Comparison of ENCODE assay signal across 25 cellular contexts in genomic region chr15:57606816-57607215, GRCh38. TPM values are rescaled to one million over a fixed set of nuclear protein-coding genes. Genes with fewer than 3 reads are reported as not detected.
A peak's percentile ranks its signal among the peaks of the same experiment; 100 is the strongest.
DNase-seq lines count a peak whose midpoint lies in the region; ATAC-seq, FAIRE-seq and TF ChIP-seq lines count a peak whose summit lies in the region.
"Had no signal": no experiment of that assay in that cellular context is flagged by ENCODE, and none has a peak within 500 bp of the region (broad histone marks: within the 10 kb centered on the region; RNA-seq: fewer than 3 reads in every experiment).

No MANE protein-coding gene starts in this region.

- intact Hi-C loops in kidney (cut with DNase I), result no loop called here

- CTCF ChIA-PET in WTC11 (lab: Charles Lee), result no interaction called here

- POLR2A ChIA-PET in WTC11 (lab: Charles Lee), result interaction anchor here (0.6 kb wide), 1 partner anchor 53 kb away, joined by 3 read pairs; no protein-coding TSS in a partner anchor

- TF ChIP-seq CTCF in WTC11 (IDR thresholded peaks at IDR 0.05) (no peak), kidney (IDR thresholded peaks at IDR 0.05; ENCODE audit: borderline replicate concordance, extremely low read depth, insufficient read depth) (no peak)

- H3K36me3 ChIP-seq in subcutaneous abdominal adipose tissue (ENCODE audit: control insufficient read depth in 5 of 5, insufficient read depth in 5 of 5, low read length in 5 of 5), result peaks cover 6 to 35% (median 17%) of the 10 kb centered on the region in 5 donors
- no peaks in the 10 kb centered on the region for H3K36me3 ChIP-seq in kidney (ENCODE audit: control insufficient read depth in 1 of 2, insufficient read depth in 2 of 2, low read length in 2 of 2)
- H3K36me3 ChIP-seq: HAP-1, MG63, neural progenitor cell, thoracic aorta had no signal

- no peak for FAIRE-seq in kidney (lab: Jason Lieb, UNC)
- FAIRE-seq: frontal cortex had no signal

- H3K9ac ChIP-seq in subcutaneous abdominal adipose tissue (ENCODE audit: low read length in 5 of 5) (peak overlapping the region in 4 of 5 donors; percentile 20 to 89 (median 44)), kidney (ENCODE audit: low read length in 2 of 2) (no peak overlapping the region)
- H3K9ac ChIP-seq: neural progenitor cell had no signal

- DNase-seq in NCI-H524 (lab: John Stamatoyannopoulos, UW), result peak; percentile 43 to 81
- no peak for DNase-seq in NCI-H524 treated with DMSO at 0.1 percent for 48 hours (lab: John Stamatoyannopoulos, UW)
- peak; percentile 55 for DNase-seq in cerebellum (ENCODE audit: low spot score)
- DNase-seq in islet precursor cell, result peak; percentile 13
- no peak for DNase-seq in stimulated activated CD4-positive, alpha-beta T cell treated with anti-CD3 and anti-CD28 coated beads, Interleukin-12 subunit alpha, Interleukin-12 subunit beta, amount 100 ng/mL, for 4 hours
- no peak for DNase-seq in WTC11 (ENCODE audit: low spot score)
- no peak for DNase-seq in kidney
- DNase-seq: activated naive CD4-positive, alpha-beta T cell treated with Interleukin-2 at 50 U/mL for 16 hours; activated T-cell treated with anti-CD3 and anti-CD28 coated beads, Interleukin-2, amount 50 U/mL, for 4 hours; AML-193; amygdala; CD8-positive, alpha-beta memory T cell; erythroblast; kidney glomerular epithelial cell; midbrain; NCI-H1436; NCI-H526; stimulated activated CD4-positive, alpha-beta T cell treated with anti-CD3 and anti-CD28 coated beads, Interleukin-1b, Interleukin-23, amount 100 ng/mL, for 48 hours had no signal

- peaks cover 14% of the 10 kb centered on the region for H3K4me1 Mint-ChIP-seq in WTC11
- H3K4me1 Mint-ChIP-seq: CD8-positive, alpha-beta memory T cell had no signal

- no peak overlapping the region for H3K4me3 Mint-ChIP-seq in WTC11
- H3K4me3 Mint-ChIP-seq: activated T-cell treated with anti-CD3 and anti-CD28 coated beads, Interleukin-2, amount 50 U/mL, for 4 hours; CD8-positive, alpha-beta memory T cell; neural progenitor cell had no signal

- H3K9me3 ChIP-seq in subcutaneous abdominal adipose tissue (ENCODE audit: control insufficient read depth in 5 of 5, low read length in 5 of 5) (no peaks in the 10 kb centered on the region), kidney (ENCODE audit: control insufficient read depth in 1 of 2, low read length in 2 of 2) (no peaks in the 10 kb centered on the region)
- H3K9me3 ChIP-seq: HAP-1, MG63, thoracic aorta had no signal

- no peaks in the 10 kb centered on the region; the same call in 1 of the 2 replicates for H3K27me3 Mint-ChIP-seq in WTC11 (ENCODE audit: low read depth)

- H3K27ac Mint-ChIP-seq in WTC11, result no peak overlapping the region
- H3K27ac Mint-ChIP-seq: CD8-positive, alpha-beta memory T cell; neural progenitor cell had no signal

- H3K27me3 ChIP-seq in subcutaneous abdominal adipose tissue (ENCODE audit: control insufficient read depth in 5 of 5, insufficient read depth in 4 of 5, low read length in 5 of 5), result no peaks in the 10 kb centered on the region
- H3K27me3 ChIP-seq: MG63, neural progenitor cell had no signal

- ATAC-seq in WTC11, result no peak
- ATAC-seq: activated T-cell treated with anti-CD3 and anti-CD28 coated beads, Interleukin-2, amount 50 U/mL, for 4 hours had no signal

- no peak overlapping the region for H3K4me3 ChIP-seq in subcutaneous abdominal adipose tissue (ENCODE audit: low read depth in 1 of 5, low read length in 5 of 5)
- no peak overlapping the region for H3K4me3 ChIP-seq in kidney (ENCODE audit: low read length in 2 of 2)
- H3K4me3 ChIP-seq: HAP-1, MG63, neural progenitor cell, thoracic aorta had no signal

- H3K9me3 Mint-ChIP-seq in WTC11, result no peaks in the 10 kb centered on the region
- H3K9me3 Mint-ChIP-seq: activated T-cell treated with anti-CD3 and anti-CD28 coated beads, Interleukin-2, amount 50 U/mL, for 4 hours; CD8-positive, alpha-beta memory T cell had no signal

- H3K27ac ChIP-seq in subcutaneous abdominal adipose tissue (ENCODE audit: low read depth, low read length) (peak overlapping the region; percentile 97), kidney (ENCODE audit: low read depth in 2 of 2, low read length in 2 of 2) (no peak overlapping the region)
- H3K27ac ChIP-seq: 22Rv1, neural progenitor cell, thoracic aorta had no signal

- H3K4me1 ChIP-seq in subcutaneous abdominal adipose tissue (ENCODE audit: control insufficient read depth in 5 of 5, insufficient read depth in 5 of 5, low read length in 5 of 5) (peaks cover 11 to 57% (median 51%) of the 10 kb centered on the region in 5 donors), kidney (ENCODE audit: control insufficient read depth in 1 of 2, insufficient read depth in 1 of 2, low read depth in 1 of 2, low read length in 2 of 2) (peaks cover 0 to 3% of the 10 kb centered on the region in 2 donors)
- H3K4me1 ChIP-seq: neural progenitor cell had no signal

- H3K36me3 Mint-ChIP-seq in WTC11, result no peaks in the 10 kb centered on the region
- H3K36me3 Mint-ChIP-seq: CD8-positive, alpha-beta memory T cell; neural progenitor cell had no signal

TF ChIP-seq in WTC11, 78 proteins besides CTCF, POLR2A, EP300 and RAD21 (continues in another document):
- TF ChIP-seq ZNF317 (CRISPR knock-in tag; IDR thresholded peaks at IDR 0.05; ENCODE audit: borderline replicate concordance, low read depth) (no peak), MXD4 (CRISPR knock-in tag; IDR thresholded peaks at IDR 0.05; ENCODE audit: borderline replicate concordance) (no peak), STAT6 (CRISPR knock-in tag; conservative IDR thresholded peaks at IDR 0.05; ENCODE audit: low read depth) (no peak), ATF2 (CRISPR knock-in tag; IDR thresholded peaks at IDR 0.05; ENCODE audit: borderline replicate concordance, low read depth) (no peak), CREM (CRISPR knock-in tag; IDR thresholded peaks at IDR 0.05) (no peak), MAX (CRISPR knock-in tag; IDR thresholded peaks at IDR 0.05) (no peak), MLX (CRISPR knock-in tag; IDR thresholded peaks at IDR 0.05) (no peak), ATF1 (CRISPR knock-in tag; IDR thresholded peaks at IDR 0.05) (no peak), ZNF671 (CRISPR knock-in tag; IDR thresholded peaks at IDR 0.05) (no peak), SOX15 (CRISPR knock-in tag; IDR thresholded peaks at IDR 0.05) (no peak), SP1 (CRISPR knock-in tag; conservative IDR thresholded peaks at IDR 0.05) (no peak), E2F4 (CRISPR knock-in tag; IDR thresholded peaks at IDR 0.05; ENCODE audit: borderline replicate concordance, low read depth) (no peak)

RNA-seq across cellular contexts. Expression of gene MYZAP, which starts 15.1 kb away (rescaled TPM):
- 0.64 TPM for total RNA-seq in cerebellum
- total RNA-seq in WTC11 (2021), result 0.60 to 0.73 TPM (median 0.68 TPM) in 3 replicates
- total RNA-seq in kidney, result 3.3 TPM
- 6.1 TPM for polyA plus RNA-seq in kidney (ENCODE audit: insufficient read depth, low read depth, low replicate concordance)
- total RNA-seq: CD8-positive, alpha-beta memory T cell had no signal
- polyA plus RNA-seq: CD8-positive, alpha-beta memory T cell had no signal

Comparison
In these comparisons a context has a peak if more than half of its experiments do, and no peak if none do; other contexts are left out.
1. DNase-seq: peak in NCI-H524 (2 of 2), cerebellum (single experiment) and islet precursor cell (single experiment); none in NCI-H524 treated with DMSO at 0.1 percent for 48 hours (single experiment), stimulated activated CD4-positive, alpha-beta T cell treated with anti-CD3 and anti-CD28 coated beads, Interleukin-12 subunit alpha, Interleukin-12 subunit beta, amount 100 ng/mL, for 4 hours (single experiment), WTC11 (single experiment) and kidney (single experiment).
2. H3K9ac ChIP-seq: peak in subcutaneous abdominal adipose tissue (4 of 5); none in kidney (0 of 2).